Comparison of ENCODE assay signal across 24 cellular contexts in the genomic region with DNA sequence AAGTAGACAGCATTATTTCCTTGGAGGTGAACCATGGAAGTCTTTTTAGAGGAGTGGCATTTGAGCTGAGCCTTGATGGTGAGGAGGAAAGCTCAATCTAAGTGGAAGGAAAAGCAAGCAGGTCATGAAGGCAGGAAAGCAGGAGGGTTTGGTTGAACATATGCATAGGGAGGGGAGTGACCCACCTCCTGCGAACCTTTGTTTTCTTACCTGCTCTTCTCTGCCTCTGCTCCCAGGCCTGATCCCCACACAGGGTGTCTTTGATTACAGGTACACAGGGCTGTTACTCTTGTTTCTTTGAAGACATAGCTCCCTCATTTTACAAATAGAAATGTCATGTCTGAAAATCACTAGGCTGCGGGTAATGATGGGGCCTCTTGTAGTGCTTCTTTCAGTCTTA.
"Had no signal": no experiment of that assay in that cellular context is flagged by ENCODE, and none has a peak within 500 bp of the region (broad histone marks: within the 10 kb centered on the region; RNA-seq: fewer than 3 reads in every experiment).

No MANE protein-coding gene starts in this region.

- H3K27ac ChIP-seq: hepatocyte, left lung, left ventricle myocardium inferior, lower lobe of right lung had no signal

- H3K27ac Mint-ChIP-seq: immature natural killer cell; memory B cell; mesothelial cell of epicardium; naive thymus-derived CD8-positive, alpha-beta T cell had no signal

- H3K27me3 ChIP-seq: hepatocyte, left lung had no signal

- H3K9me3 Mint-ChIP-seq: immature natural killer cell; memory B cell; naive thymus-derived CD8-positive, alpha-beta T cell had no signal

- H3K4me1 ChIP-seq: left lung, left ventricle myocardium inferior, lower lobe of right lung had no signal

- H3K9me3 ChIP-seq: left ventricle myocardium inferior, lower lobe of right lung, mucosa of descending colon had no signal

- H3K4me2 ChIP-seq: hepatocyte had no signal

- H3K4me3 ChIP-seq: hepatocyte, left lung, left ventricle myocardium inferior, lower lobe of right lung, lung, mucosa of descending colon had no signal

- H2AFZ ChIP-seq: hepatocyte had no signal

- DNase-seq: hippocampal formation; hypothalamus; immature natural killer cell; kidney; kidney glomerular epithelial cell; left cardiac atrium; left colon; left lung; left ventricle myocardium inferior; left ventricle myocardium superior; lower lobe of right lung; mammary epithelial cell; mesenchymal stem cell; mesendoderm; midbrain; mucosa of descending colon; naive B cell; naive thymus-derived CD4-positive, alpha-beta T cell; naive thymus-derived CD8-positive, alpha-beta T cell had no signal

- H3K79me2 ChIP-seq: hepatocyte had no signal

- H3K4me3 Mint-ChIP-seq: immature natural killer cell; memory B cell; mesothelial cell of epicardium; naive B cell; naive thymus-derived CD4-positive, alpha-beta T cell; naive thymus-derived CD8-positive, alpha-beta T cell had no signal

- ATAC-seq: left cardiac atrium; left colon; left lobe of liver; left lung; left ventricle myocardium superior; lower lobe of right lung; mucosa of descending colon; naive thymus-derived CD4-positive, alpha-beta T cell; naive thymus-derived CD8-positive, alpha-beta T cell had no signal

- H3K36me3 ChIP-seq: left lung, left ventricle myocardium inferior, lower lobe of right lung had no signal

- H3K4me1 Mint-ChIP-seq: immature natural killer cell; memory B cell; naive B cell; naive thymus-derived CD4-positive, alpha-beta T cell had no signal

- H3K36me3 Mint-ChIP-seq: memory B cell; naive B cell; naive thymus-derived CD8-positive, alpha-beta T cell had no signal
